In genomic region chr7:5973580-5973979, GRCh38 we compare ENCODE assay signal across 7 cellular contexts. TPM values are rescaled to one million over a fixed set of nuclear protein-coding genes. Genes with fewer than 3 reads are reported as not detected.
"Had no signal": no experiment of that assay in that cellular context is flagged by ENCODE, and none has a peak within 500 bp of the region (broad histone marks: within the 10 kb centered on the region; RNA-seq: fewer than 3 reads in every experiment).

No MANE protein-coding gene starts in this region.

RNA-seq across cellular contexts. Expression of gene RSPH10B, which starts 3.1 kb away (rescaled TPM):
- total RNA-seq: PC-3, PC-9, Right ventricle myocardium inferior, Right ventricle myocardium superior, SJSA1 had no signal
- polyA plus RNA-seq: SK-N-SH had no signal

RNA-seq across cellular contexts. Expression of gene ANKRD61, which starts 57.6 kb away (rescaled TPM):
- total RNA-seq: Peyer's patch, Right ventricle myocardium inferior, Right ventricle myocardium superior had no signal
